18 cellular contexts compared by ENCODE assay signal in genomic region chr7:1041471-1042160, GRCh38. TPM values are rescaled to one million over a fixed set of nuclear protein-coding genes. Genes with fewer than 3 reads are reported as not detected.
DNase-seq lines count a peak whose midpoint lies in the region; ATAC-seq and TF ChIP-seq lines count a peak whose summit lies in the region.
"Had no signal": no experiment of that assay in that cellular context is flagged by ENCODE, and none has a peak within 500 bp of the region (broad histone marks: within the 10 kb centered on the region; RNA-seq: fewer than 3 reads in every experiment).

No MANE protein-coding gene starts in this region.

- no peaks in the 10 kb centered on the region for H3K36me3 Mint-ChIP-seq in activated T-cell treated with anti-CD3 and anti-CD28 coated beads, Interleukin-2, amount 50 U/mL, for 4 hours (ENCODE audit: insufficient read depth)
- H3K36me3 Mint-ChIP-seq in activated T-cell treated with anti-CD3 and anti-CD28 coated beads, Interleukin-2, amount 50 U/mL, for 24 hours (ENCODE audit: low read depth): no peaks in the 10 kb centered on the region
- peaks cover 7% of the 10 kb centered on the region for H3K36me3 Mint-ChIP-seq in stimulated activated effector memory CD8-positive, alpha-beta T cell treated with anti-CD3 and anti-CD28 coated beads, Interleukin-12 subunit alpha, Interleukin-12 subunit beta, amount 100 ng/mL, for 72 hours

- H3K4me1 Mint-ChIP-seq in activated T-cell treated with anti-CD3 and anti-CD28 coated beads, Interleukin-2, amount 50 U/mL, for 4 hours (ENCODE audit: low read depth): peaks cover 47% of the 10 kb centered on the region
- peaks cover 38% of the 10 kb centered on the region for H3K4me1 Mint-ChIP-seq in activated T-cell treated with anti-CD3 and anti-CD28 coated beads, Interleukin-2, amount 50 U/mL, for 24 hours (ENCODE audit: low read depth)
- peaks cover 48% of the 10 kb centered on the region for H3K4me1 Mint-ChIP-seq in stimulated activated effector memory CD8-positive, alpha-beta T cell treated with anti-CD3 and anti-CD28 coated beads, Interleukin-12 subunit alpha, Interleukin-12 subunit beta, amount 100 ng/mL, for 72 hours

- no peak for TF ChIP-seq POLR2A in gastroesophageal sphincter (IDR thresholded peaks at IDR 0.05)

- WGBS in gastroesophageal sphincter (ENCODE audit: low coverage in 1 of 2), 2 donors: 59 to 100% methylated on average over 1 to 8 of the region's 31 CpGs

- peaks cover 21% of the 10 kb centered on the region for H3K27me3 Mint-ChIP-seq in activated T-cell treated with anti-CD3 and anti-CD28 coated beads, Interleukin-2, amount 50 U/mL, for 4 hours (ENCODE audit: low read depth)
- H3K27me3 Mint-ChIP-seq in activated T-cell treated with anti-CD3 and anti-CD28 coated beads, Interleukin-2, amount 50 U/mL, for 24 hours: no peaks in the 10 kb centered on the region

- no peak overlapping the region for H3K4me3 ChIP-seq in gastroesophageal sphincter
- H3K4me3 ChIP-seq: A549, cardiac muscle cell, Peyer's patch, skin epidermis had no signal

- DNase-seq in activated T-cell treated with anti-CD3 and anti-CD28 coated beads, Interleukin-2, amount 50 U/mL, for 4 hours: no peak
- DNase-seq in activated T-cell treated with anti-CD3 and anti-CD28 coated beads, Interleukin-2, amount 50 U/mL, for 24 hours: no peak
- no peak for DNase-seq in stimulated activated effector memory CD8-positive, alpha-beta T cell treated with anti-CD3 and anti-CD28 coated beads, Interleukin-12 subunit alpha, Interleukin-12 subunit beta, amount 100 ng/mL, for 72 hours (ENCODE audit: low spot score in 2 of 2)
- no peak for DNase-seq in NCI-H2196 treated with DMSO at 0.1 percent for 48 hours (lab: John Stamatoyannopoulos, UW; ENCODE audit: unreplicated experiment)
- DNase-seq: activated CD8-positive, alpha-beta memory T cell treated with anti-CD3 and anti-CD28 coated beads for 24 hours; activated gamma-delta T cell; Karpas-422; NCI-H187; NCI-H526 treated with DMSO at 0.1 percent for 48 hours; Peyer's patch had no signal

- ATAC-seq in activated T-cell treated with anti-CD3 and anti-CD28 coated beads, Interleukin-2, amount 50 U/mL, for 4 hours: no peak
- no peak for ATAC-seq in gastroesophageal sphincter
- ATAC-seq in stimulated activated effector memory CD8-positive, alpha-beta T cell treated with anti-CD3 and anti-CD28 coated beads, Interleukin-12 subunit alpha, Interleukin-12 subunit beta, amount 100 ng/mL, for 72 hours: no peak
- ATAC-seq in HG03571 (IDR thresholded peaks at IDR 0.05; ENCODE audit: unreplicated experiment): no peak
- ATAC-seq in GM18511 (IDR thresholded peaks at IDR 0.05; ENCODE audit: unreplicated experiment): no peak
- ATAC-seq: A549 had no signal

- H3K27ac Mint-ChIP-seq in activated T-cell treated with anti-CD3 and anti-CD28 coated beads, Interleukin-2, amount 50 U/mL, for 24 hours: no peak overlapping the region
- no peak overlapping the region for H3K27ac Mint-ChIP-seq in stimulated activated effector memory CD8-positive, alpha-beta T cell treated with anti-CD3 and anti-CD28 coated beads, Interleukin-12 subunit alpha, Interleukin-12 subunit beta, amount 100 ng/mL, for 72 hours
- H3K27ac Mint-ChIP-seq: T-helper 2 cell treated with Interferon-gamma antibody and Interleukin-4, amounts not matched to agents 5 μg/mL and 100 μg/mL, for 36 hours had no signal

- no peak for TF ChIP-seq EP300 in gastroesophageal sphincter (IDR thresholded peaks at IDR 0.05)

- TF ChIP-seq CTCF in VCaP (conservative IDR thresholded peaks at IDR 0.05): no peak
- TF ChIP-seq CTCF in gastroesophageal sphincter (IDR thresholded peaks at IDR 0.05): no peak

- no peaks in the 10 kb centered on the region for H3K27me3 ChIP-seq in gastroesophageal sphincter
- H3K27me3 ChIP-seq: cardiac muscle cell, Peyer's patch had no signal

- peaks cover 0 to 61% (median 30%) of the 10 kb centered on the region in 3 donors for H3K4me1 ChIP-seq in gastroesophageal sphincter

- H3K9me3 Mint-ChIP-seq in activated T-cell treated with anti-CD3 and anti-CD28 coated beads, Interleukin-2, amount 50 U/mL, for 4 hours: no peaks in the 10 kb centered on the region
- no peaks in the 10 kb centered on the region for H3K9me3 Mint-ChIP-seq in activated T-cell treated with anti-CD3 and anti-CD28 coated beads, Interleukin-2, amount 50 U/mL, for 24 hours
- no peaks in the 10 kb centered on the region for H3K9me3 Mint-ChIP-seq in stimulated activated effector memory CD8-positive, alpha-beta T cell treated with anti-CD3 and anti-CD28 coated beads, Interleukin-12 subunit alpha, Interleukin-12 subunit beta, amount 100 ng/mL, for 72 hours
- H3K9me3 Mint-ChIP-seq: T-helper 2 cell treated with Interferon-gamma antibody and Interleukin-4, amounts not matched to agents 5 μg/mL and 100 μg/mL, for 36 hours had no signal

- no peaks in the 10 kb centered on the region for H3K9me3 ChIP-seq in gastroesophageal sphincter
- H3K9me3 ChIP-seq: A549, Peyer's patch had no signal

- H3K27ac ChIP-seq in VCaP: peak overlapping the region; percentile 96
- peak overlapping the region in 3 of 4 donors; percentile 28 to 97 (median 84) for H3K27ac ChIP-seq in gastroesophageal sphincter
- H3K27ac ChIP-seq: A549, skin epidermis had no signal

- H3K4me3 Mint-ChIP-seq in activated T-cell treated with anti-CD3 and anti-CD28 coated beads, Interleukin-2, amount 50 U/mL, for 4 hours: peak overlapping the region; percentile 16
- H3K4me3 Mint-ChIP-seq in activated T-cell treated with anti-CD3 and anti-CD28 coated beads, Interleukin-2, amount 50 U/mL, for 24 hours: no peak overlapping the region
- H3K4me3 Mint-ChIP-seq in stimulated activated effector memory CD8-positive, alpha-beta T cell treated with anti-CD3 and anti-CD28 coated beads, Interleukin-12 subunit alpha, Interleukin-12 subunit beta, amount 100 ng/mL, for 72 hours: peak overlapping the region; percentile 46
- H3K4me3 Mint-ChIP-seq: T-helper 2 cell treated with Interferon-gamma antibody and Interleukin-4, amounts not matched to agents 5 μg/mL and 100 μg/mL, for 36 hours had no signal

- no peaks in the 10 kb centered on the region for H3K36me3 ChIP-seq in gastroesophageal sphincter
- H3K36me3 ChIP-seq: cardiac muscle cell, Peyer's patch had no signal

RNA-seq across cellular contexts. Expression of gene GPR146, which starts 2.7 kb away (rescaled TPM):
- under 1 TPM in 2 of 3 donors, not detected in 1; 0.21 to 0.52 TPM for total RNA-seq in activated T-cell treated with anti-CD3 and anti-CD28 coated beads, Interleukin-2, amount 50 U/mL, for 4 hours
- 10 to 100 TPM; 13.6 to 27.9 (median 16.3) TPM for total RNA-seq in gastroesophageal sphincter

RNA-seq across cellular contexts. Expression of gene GPER1, which starts 46.3 kb away (rescaled TPM):
- under 1 TPM; 0.08 to 0.11 (median 0.08) TPM for total RNA-seq in activated T-cell treated with anti-CD3 and anti-CD28 coated beads, Interleukin-2, amount 50 U/mL, for 4 hours
- total RNA-seq in gastroesophageal sphincter: 10 to 100 TPM in 1 of 4 donors, 1 to 10 TPM in 3; 7.1 to 20.2 (median 7.8) TPM

RNA-seq across cellular contexts. Expression of gene CYP2W1, which starts 58.6 kb away (rescaled TPM):
- total RNA-seq in activated T-cell treated with anti-CD3 and anti-CD28 coated beads, Interleukin-2, amount 50 U/mL, for 4 hours: not detected
- not detected for total RNA-seq in gastroesophageal sphincter

Comparison
In these comparisons a context has a peak if more than half of its experiments do, and no peak if none do; other contexts are left out.
1. RNA of gene GPR146, which starts 2.7 kb away (total RNA-seq): 13.6 to 27.9 TPM in gastroesophageal sphincter; 0.21 to 0.52 TPM in activated T-cell treated with anti-CD3 and anti-CD28 coated beads, Interleukin-2, amount 50 U/mL, for 4 hours; every median in the first group is over 4 times any median in the second.
2. RNA of gene GPER1, which starts 46.3 kb away (total RNA-seq): 7.1 to 20.2 TPM in gastroesophageal sphincter; 0.08 to 0.11 TPM in activated T-cell treated with anti-CD3 and anti-CD28 coated beads, Interleukin-2, amount 50 U/mL, for 4 hours; every median in the first group is over 4 times any median in the second.